Comparison of ENCODE assay signal across 8 cellular contexts in genomic region chr7:156473476-156474240, GRCh38.
DNase-seq lines count a peak whose midpoint lies in the region; ATAC-seq, FAIRE-seq and TF ChIP-seq lines count a peak whose summit lies in the region.

No MANE protein-coding gene starts in this region.

- no peak overlapping the region for H3K23ac ChIP-seq in mesenchymal stem cell (ENCODE audit: low read length in 2 of 2)

- H3K27ac ChIP-seq in C4-2B, result no peak overlapping the region
- H3K27ac ChIP-seq in mesenchymal stem cell (ENCODE audit: low read length, poor library complexity, severe bottlenecking), result no peak overlapping the region
- no peak overlapping the region for H3K27ac ChIP-seq in uterus

- H3K14ac ChIP-seq in mesenchymal stem cell (ENCODE audit: low read length in 2 of 2), result no peak overlapping the region

- H3K4ac ChIP-seq in mesenchymal stem cell (ENCODE audit: low read depth in 1 of 2, low read length in 2 of 2), result no peak overlapping the region

- no peak overlapping the region for H3K9ac ChIP-seq in mesenchymal stem cell (ENCODE audit: low read length)

- H3K4me1 ChIP-seq in mesenchymal stem cell (ENCODE audit: control insufficient read depth, insufficient read depth, low read depth, low read length) (peaks cover 13% of the 10 kb centered on the region), uterus (no peaks in the 10 kb centered on the region)

- no peak overlapping the region for H2AFZ ChIP-seq in mesenchymal stem cell (ENCODE audit: low read depth, low read length)

- H2BK15ac ChIP-seq in mesenchymal stem cell (ENCODE audit: low read depth, poor library complexity, severe bottlenecking), result no peak overlapping the region

- WGBS in mesenchymal stem cell, result 19% methylated on average over 8 of the region's 9 CpGs

- H3K18ac ChIP-seq in mesenchymal stem cell (ENCODE audit: low read depth in 1 of 2, low read length in 2 of 2), result no peak overlapping the region

- TF ChIP-seq CTCF in C4-2B (conservative IDR thresholded peaks at IDR 0.05) (peak; percentile 97), choroid plexus epithelial cell (conservative IDR thresholded peaks at IDR 0.05; ENCODE audit: low read depth, low read length) (peak; percentile 82), uterus (IDR thresholded peaks at IDR 0.05) (peak; percentile 4 to 33 (median 26))

- H2BK12ac ChIP-seq in mesenchymal stem cell (ENCODE audit: low read length in 2 of 2), result no peak overlapping the region

- no peak overlapping the region for H4K8ac ChIP-seq in mesenchymal stem cell (ENCODE audit: low read length)

- H3K9me3 ChIP-seq in mesenchymal stem cell (ENCODE audit: control insufficient read depth, low read length) (no peaks in the 10 kb centered on the region), uterus (no peaks in the 10 kb centered on the region)

- no peak for ATAC-seq in HG03196 (IDR thresholded peaks at IDR 0.05; ENCODE audit: unreplicated experiment)

- H3K36me3 ChIP-seq in mesenchymal stem cell (ENCODE audit: control insufficient read depth in 1 of 2, insufficient read depth in 2 of 2, low read depth in 1 of 2, low read length in 2 of 2) (no peaks in the 10 kb centered on the region), uterus (no peaks in the 10 kb centered on the region)

- DNase-seq in GM18507 (ENCODE audit: extremely low spot score, insufficient read length, low read depth) (peak; percentile 15), NCI-H526 (lab: John Stamatoyannopoulos, UW) (peak; percentile 28 to 53), choroid plexus epithelial cell (ENCODE audit: low read depth) (peak; percentile 55), mesenchymal stem cell (peak; percentile 35), uterus (no peak), T1000 (lab: John Stamatoyannopoulos, UW) (no peak)

- no peak overlapping the region for H3K4me3 ChIP-seq in choroid plexus epithelial cell (ENCODE audit: low read depth, low read length)
- H3K4me3 ChIP-seq in mesenchymal stem cell (ENCODE audit: insufficient read depth in 1 of 2, low read depth in 1 of 2, low read length in 2 of 2), result no peak overlapping the region
- no peak overlapping the region for H3K4me3 ChIP-seq in uterus

- H2BK5ac ChIP-seq in mesenchymal stem cell (ENCODE audit: low read depth, low read length, poor library complexity, severe bottlenecking), result no peak overlapping the region

- no peaks in the 10 kb centered on the region for H3K79me1 ChIP-seq in mesenchymal stem cell (replicated peaks; ENCODE audit: low read length, poor library complexity, severe bottlenecking)

- no peak overlapping the region for H3K4me2 ChIP-seq in mesenchymal stem cell (ENCODE audit: low read length, poor library complexity, severe bottlenecking)

- FAIRE-seq in GM18507 (lab: Jason Lieb, UNC), result peak; percentile 70

- H2AK5ac ChIP-seq in mesenchymal stem cell (ENCODE audit: low read length, severe bottlenecking), result no peak overlapping the region

- no peaks in the 10 kb centered on the region for H3K27me3 ChIP-seq in mesenchymal stem cell (ENCODE audit: control insufficient read depth in 1 of 2, insufficient read depth in 1 of 2, low read length in 2 of 2)
- H3K27me3 ChIP-seq in uterus, result no peaks in the 10 kb centered on the region

- no peak overlapping the region for H4K91ac ChIP-seq in mesenchymal stem cell (ENCODE audit: low read length)

- intact Hi-C loops in uterus (cut with DNase I; ENCODE audit: low total_unique reads), result no loop called here

- no peak overlapping the region for H2BK120ac ChIP-seq in mesenchymal stem cell (ENCODE audit: low read depth, low read length)

- TF ChIP-seq POLR2A in uterus (IDR thresholded peaks at IDR 0.05), result no peak

Comparison
In these comparisons a context has a peak if more than half of its experiments do, and no peak if none do; other contexts are left out.
1. CTCF ChIP-seq: peak in every context shown above with its lines; median percentile 97 in C4-2B; 82 in choroid plexus epithelial cell; 26 in uterus.
2. DNase-seq: peak in GM18507 (single experiment), NCI-H526 (2 of 2), choroid plexus epithelial cell (single experiment) and mesenchymal stem cell (single experiment); none in uterus (0 of 2) and T1000 (single experiment).